16 cellular contexts compared by ENCODE assay signal in the genomic region with DNA sequence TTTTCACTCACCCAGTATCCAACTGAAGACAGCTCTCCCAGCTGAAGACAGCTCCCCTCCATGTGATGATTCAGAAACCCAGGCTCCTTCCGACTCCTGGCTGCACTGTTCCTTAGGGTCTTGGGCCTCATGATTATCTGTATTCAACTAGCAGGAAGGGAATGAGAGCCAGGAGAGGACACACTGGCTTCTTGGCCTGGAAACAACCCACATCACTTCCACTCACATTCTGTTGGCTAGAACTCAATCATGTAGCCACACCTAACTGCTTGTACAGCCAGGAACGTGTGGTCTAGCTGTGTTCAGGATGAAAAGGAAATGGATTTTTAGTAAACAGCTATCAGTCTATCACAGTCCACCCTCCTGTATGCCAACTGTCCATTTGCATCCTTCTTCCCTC.
"Had no signal": no experiment of that assay in that cellular context is flagged by ENCODE, and none has a peak within 500 bp of the region (broad histone marks: within the 10 kb centered on the region; RNA-seq: fewer than 3 reads in every experiment).

No MANE protein-coding gene starts in this region.

- H3K9me3 ChIP-seq: right lobe of liver, spleen, transverse colon had no signal

- H3K27ac ChIP-seq: right lobe of liver, SJCRH30, spleen, transverse colon had no signal

- H3K4me1 ChIP-seq: right lobe of liver, SJCRH30, spleen, transverse colon had no signal

- H3K36me3 ChIP-seq: right lobe of liver, SJCRH30, spleen, transverse colon had no signal

- H3K4me3 ChIP-seq: dorsolateral prefrontal cortex, lung, right lobe of liver, SJCRH30, spleen, transverse colon had no signal

- DNase-seq: activated CD8-positive, alpha-beta memory T cell treated with anti-CD3 and anti-CD28 coated beads, Interleukin-2, amount 50 U/mL, for 4 hours; activated CD8-positive, alpha-beta T cell treated with anti-CD3 and anti-CD28 coated beads for 36 hours; activated T-cell treated with anti-CD3 and anti-CD28 coated beads, Interleukin-2, amount 50 U/mL, for 72 hours; central memory CD4-positive, alpha-beta T cell; foreskin melanocyte; natural killer cell; occipital lobe; right lobe of liver; SJCRH30; spleen; stimulated activated CD4-positive, alpha-beta T cell treated with anti-CD3 and anti-CD28 coated beads, Interleukin-1b, Interleukin-23, amount 100 ng/mL, for 48 hours; transverse colon had no signal

- ATAC-seq: activated CD4-positive, CD25-positive, alpha-beta regulatory T cell treated with anti-CD3 and anti-CD28 coated beads, Interleukin-2, amount 50 U/mL, for 24 hours; activated CD8-positive, alpha-beta T cell treated with anti-CD3 and anti-CD28 coated beads for 36 hours; activated T-cell treated with anti-CD3 and anti-CD28 coated beads, Interleukin-2, amount 50 U/mL, for 72 hours; natural killer cell; stimulated activated memory B cell treated with anti-CD40 and anti-IgM and Interleukin-4, amounts not matched to agents 10 μg/mL and 1 μg/mL and 100 μg/mL, for 72 hours had no signal

- H3K27me3 ChIP-seq: dorsolateral prefrontal cortex, right lobe of liver, SJCRH30, spleen, transverse colon had no signal
